Comparison of ENCODE assay signal across 8 cellular contexts in genomic region chr1:239814306-239814881, GRCh38.
A peak's percentile ranks its signal among the peaks of the same experiment; 100 is the strongest.
DNase-seq lines count a peak whose midpoint lies in the region; ATAC-seq, FAIRE-seq and TF ChIP-seq lines count a peak whose summit lies in the region.

No MANE protein-coding gene starts in this region.

- ATAC-seq in A549 (peak; percentile 88 to 93), HG02571 (IDR thresholded peaks at IDR 0.05; ENCODE audit: unreplicated experiment) (no peak)

- WGBS in A549 (ENCODE audit: missing lambda C conversion rate) = under 1% methylated on average over 8 of the region's 8 CpGs

- H3K4me3 Mint-ChIP-seq in HFFc6 = peak overlapping the region; percentile 73
- no peak overlapping the region for H3K4me3 Mint-ChIP-seq in activated naive CD8-positive, alpha-beta T cell treated with anti-CD3 and anti-CD28 coated beads for 36 hours

- no peaks in the 10 kb centered on the region for H3K36me3 ChIP-seq in Karpas-422 (ENCODE audit: insufficient read depth, low read length)

- peaks cover 2% of the 10 kb centered on the region; the same call in 1 of the 2 replicates for H3K9me3 Mint-ChIP-seq in HFFc6
- H3K9me3 Mint-ChIP-seq in activated naive CD8-positive, alpha-beta T cell treated with anti-CD3 and anti-CD28 coated beads for 36 hours = no peaks in the 10 kb centered on the region

- H3K4me2 ChIP-seq in A549 (peak overlapping the region; percentile 87), Karpas-422 (ENCODE audit: low read depth, low read length, poor library complexity, severe bottlenecking) (no peak overlapping the region)

- TF ChIP-seq POLR2A in A549 (IDR thresholded peaks at IDR 0.05; ENCODE audit: low read length) = no peak

- peak; percentile 32 to 65; a peak in 4 of 5 replicates for TF ChIP-seq RAD21 in A549 (conservative IDR thresholded peaks at IDR 0.05 in 1 of 2, IDR thresholded peaks at IDR 0.05 in 1 of 2)

- peaks cover 64% of the 10 kb centered on the region for H3K4me1 Mint-ChIP-seq in HFFc6 (ENCODE audit: low read depth)
- peaks cover 18% of the 10 kb centered on the region for H3K4me1 Mint-ChIP-seq in activated naive CD8-positive, alpha-beta T cell treated with anti-CD3 and anti-CD28 coated beads for 36 hours

- H3K27ac Mint-ChIP-seq in HFFc6 = peak overlapping the region; percentile 87
- no peak overlapping the region for H3K27ac Mint-ChIP-seq in activated naive CD8-positive, alpha-beta T cell treated with anti-CD3 and anti-CD28 coated beads for 36 hours

- no peaks in the 10 kb centered on the region for H4K20me1 ChIP-seq in Karpas-422 (ENCODE audit: insufficient read depth, low read depth, low read length)

- TF ChIP-seq EP300 in A549 (IDR thresholded peaks at IDR 0.05) = peak in 1 of 2 experiments; percentile 71; a peak in 1 of 5 replicates

- H3K27ac ChIP-seq in A549 (peak overlapping the region; percentile 66 to 89), Karpas-422 (ENCODE audit: low read length) (no peak overlapping the region)

- H3K27me3 Mint-ChIP-seq in HFFc6 (ENCODE audit: insufficient read depth) = peaks cover 5% of the 10 kb centered on the region
- H3K27me3 Mint-ChIP-seq in activated naive CD8-positive, alpha-beta T cell treated with anti-CD3 and anti-CD28 coated beads for 36 hours = no peaks in the 10 kb centered on the region

- H3K36me3 Mint-ChIP-seq in HFFc6 (ENCODE audit: low read depth) = no peaks in the 10 kb centered on the region
- H3K36me3 Mint-ChIP-seq in activated naive CD8-positive, alpha-beta T cell treated with anti-CD3 and anti-CD28 coated beads for 36 hours = no peaks in the 10 kb centered on the region

- H3K4me3 ChIP-seq in A549 (peak overlapping the region; percentile 22), Karpas-422 (ENCODE audit: low read length) (no peak overlapping the region)

- H3K4me1 ChIP-seq in A549 (peaks cover 36% of the 10 kb centered on the region), Karpas-422 (ENCODE audit: low read length) (no peaks in the 10 kb centered on the region)

- no peaks in the 10 kb centered on the region for H3K9me3 ChIP-seq in A549
- no peaks in the 10 kb centered on the region for H3K9me3 ChIP-seq in Karpas-422 (ENCODE audit: low read length)

- H3K27me3 ChIP-seq in Karpas-422 (ENCODE audit: low read length) = no peaks in the 10 kb centered on the region

- POLR2A ChIA-PET in A549 (lab: Yijun Ruan, JAX) = no interaction called here

- TF ChIP-seq CTCF in A549 (IDR thresholded peaks at IDR 0.05) = peak; percentile 32; the same call in 2 of the 3 replicates
- TF ChIP-seq CTCF in HFFc6 (IDR thresholded peaks at IDR 0.05) = peak; percentile 11; the same call in 1 of the 2 replicates

- H3K9me2 ChIP-seq in Karpas-422 (replicated peaks; ENCODE audit: insufficient read depth, low read length) = no peaks in the 10 kb centered on the region

- DNase-seq in A549 (ENCODE audit: low read depth in 1 of 2, low spot score in 1 of 2) (peak; percentile 89 to 93), HFFc6 (peak; percentile 91), Karpas-422 (no peak), germinal center (ENCODE audit: low spot score) (no peak), AML-193 (lab: John Stamatoyannopoulos, UW) (no peak)
- DNase-seq in activated naive CD8-positive, alpha-beta T cell treated with anti-CD3 and anti-CD28 coated beads for 36 hours = peak; percentile 6

- peak; percentile 99 for FAIRE-seq in A549 (lab: Jason Lieb, UNC)
- FAIRE-seq in islet of Langerhans (lab: Jason Lieb, UNC) = peak; percentile 68

- H3K9ac ChIP-seq in Karpas-422 (ENCODE audit: low read length) = no peak overlapping the region

- no peaks in the 10 kb centered on the region for H3K79me2 ChIP-seq in Karpas-422 (ENCODE audit: low read length)

- CTCF ChIA-PET in A549 (lab: Yijun Ruan, JAX) = interaction anchor here (0.8 to 1.5 kb wide), 4 partner anchors 11 to 84 kb away, joined by 3 to 7 read pairs (median 5); no protein-coding TSS in a partner anchor

- H2AFZ ChIP-seq in Karpas-422 (ENCODE audit: low read length) = no peak overlapping the region

TF ChIP-seq in A549, 52 proteins besides CTCF, POLR2A, EP300 and RAD21 (continues in another document):
- TF ChIP-seq EHMT2 (IDR thresholded peaks at IDR 0.05; ENCODE audit: low read depth) (no peak), E2F6 (IDR thresholded peaks at IDR 0.05; ENCODE audit: borderline replicate concordance, low read depth) (no peak), EHF (CRISPR knock-in tag; IDR thresholded peaks at IDR 0.05) (no peak), RARB (CRISPR knock-in tag; IDR thresholded peaks at IDR 0.05) (no peak), TFCP2L1 (CRISPR knock-in tag; IDR thresholded peaks at IDR 0.05) (no peak), JUNB (IDR thresholded peaks at IDR 0.05) (peak; percentile 90), REST (IDR thresholded peaks at IDR 0.05) (no peak), GATA3 (IDR thresholded peaks at IDR 0.05; ENCODE audit: borderline replicate concordance) (no peak), BHLHE40 (IDR thresholded peaks at IDR 0.05; ENCODE audit: low read depth, low read length) (no peak), KDM5A (IDR thresholded peaks at IDR 0.05) (no peak), USF2 (IDR thresholded peaks at IDR 0.05) (no peak), HDAC2 (IDR thresholded peaks at IDR 0.05) (no peak), MAX (IDR thresholded peaks at IDR 0.05) (peak; percentile 63), MYC (IDR thresholded peaks at IDR 0.05; ENCODE audit: borderline replicate concordance, low read length) (no peak), PHF8 (IDR thresholded peaks at IDR 0.05; ENCODE audit: borderline replicate concordance, low read depth) (no peak), FOSL2 (IDR thresholded peaks at IDR 0.05) (peak; percentile 88), FOSL2 (CRISPR knock-in tag; IDR thresholded peaks at IDR 0.05) (peak; percentile 89), NFE2L2 (conservative IDR thresholded peaks at IDR 0.05; ENCODE audit: low read length) (no peak), FOSB (CRISPR knock-in tag; IDR thresholded peaks at IDR 0.05) (no peak), SMC3 (IDR thresholded peaks at IDR 0.05) (peak; percentile 48; the same call in 2 of the 3 replicates), POLR2AphosphoS2 (conservative IDR thresholded peaks at IDR 0.05; ENCODE audit: low read length) (no peak), TP53 (CRISPR knock-in tag; IDR thresholded peaks at IDR 0.05) (no peak), ATOH8 (CRISPR knock-in tag; IDR thresholded peaks at IDR 0.05; ENCODE audit: low read depth) (no peak), FOXS1 (CRISPR knock-in tag; IDR thresholded peaks at IDR 0.05) (no peak), JUN (IDR thresholded peaks at IDR 0.05) (peak; percentile 57 to 76; a peak in 3 of 5 replicates), HOXB5 (CRISPR knock-in tag; IDR thresholded peaks at IDR 0.05) (no peak), HES2 (IDR thresholded peaks at IDR 0.05) (no peak)

Comparison
In these comparisons a context has a peak if more than half of its experiments do, and no peak if none do; other contexts are left out.
1. DNase-seq: peak in A549 (2 of 2), HFFc6 (single experiment) and activated naive CD8-positive, alpha-beta T cell treated with anti-CD3 and anti-CD28 coated beads for 36 hours (single experiment); none in Karpas-422 (single experiment), germinal center (single experiment) and AML-193 (0 of 2).